In the genomic region with DNA sequence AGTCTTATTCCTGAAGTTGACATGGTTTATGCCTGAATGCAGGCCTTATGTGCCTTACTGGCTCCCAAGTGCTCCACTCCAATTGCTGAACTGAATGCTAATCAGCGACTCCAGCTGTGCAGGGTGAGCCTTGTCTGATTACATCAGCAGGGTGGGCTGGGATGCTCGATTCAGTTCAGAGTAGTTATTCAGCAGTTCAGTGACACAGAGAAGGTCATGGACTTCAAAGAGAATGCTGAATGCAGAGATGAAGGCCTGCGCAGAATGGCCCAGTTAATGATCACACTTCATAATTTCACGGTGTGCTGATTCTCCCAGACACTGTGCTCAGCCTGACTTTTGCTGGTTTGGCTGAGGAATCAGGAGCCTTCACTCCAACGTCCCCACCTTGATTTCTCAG, we compare ENCODE assay signal across 1 cellular context.
TF ChIP-seq lines count a peak whose summit lies in the region.

No MANE protein-coding gene starts in this region.

TF ChIP-seq in H1, 55 proteins besides CTCF, POLR2A, EP300 and RAD21 (continued from another document):
- TF ChIP-seq ASH2L (IDR thresholded peaks at IDR 0.05; ENCODE audit: low read length) (no peak), SRF (IDR thresholded peaks at IDR 0.05; ENCODE audit: low read depth, low read length) (no peak), HDAC6 (IDR thresholded peaks at IDR 0.05; ENCODE audit: low read depth, low read length) (no peak), CTBP2 (IDR thresholded peaks at IDR 0.05; ENCODE audit: borderline replicate concordance, insufficient read depth, insufficient read length, low read length) (no peak), FOSL1 (IDR thresholded peaks at IDR 0.05; ENCODE audit: insufficient read depth, low read depth, low read length) (no peak)
- TF ChIP-seq, protein P1, sequence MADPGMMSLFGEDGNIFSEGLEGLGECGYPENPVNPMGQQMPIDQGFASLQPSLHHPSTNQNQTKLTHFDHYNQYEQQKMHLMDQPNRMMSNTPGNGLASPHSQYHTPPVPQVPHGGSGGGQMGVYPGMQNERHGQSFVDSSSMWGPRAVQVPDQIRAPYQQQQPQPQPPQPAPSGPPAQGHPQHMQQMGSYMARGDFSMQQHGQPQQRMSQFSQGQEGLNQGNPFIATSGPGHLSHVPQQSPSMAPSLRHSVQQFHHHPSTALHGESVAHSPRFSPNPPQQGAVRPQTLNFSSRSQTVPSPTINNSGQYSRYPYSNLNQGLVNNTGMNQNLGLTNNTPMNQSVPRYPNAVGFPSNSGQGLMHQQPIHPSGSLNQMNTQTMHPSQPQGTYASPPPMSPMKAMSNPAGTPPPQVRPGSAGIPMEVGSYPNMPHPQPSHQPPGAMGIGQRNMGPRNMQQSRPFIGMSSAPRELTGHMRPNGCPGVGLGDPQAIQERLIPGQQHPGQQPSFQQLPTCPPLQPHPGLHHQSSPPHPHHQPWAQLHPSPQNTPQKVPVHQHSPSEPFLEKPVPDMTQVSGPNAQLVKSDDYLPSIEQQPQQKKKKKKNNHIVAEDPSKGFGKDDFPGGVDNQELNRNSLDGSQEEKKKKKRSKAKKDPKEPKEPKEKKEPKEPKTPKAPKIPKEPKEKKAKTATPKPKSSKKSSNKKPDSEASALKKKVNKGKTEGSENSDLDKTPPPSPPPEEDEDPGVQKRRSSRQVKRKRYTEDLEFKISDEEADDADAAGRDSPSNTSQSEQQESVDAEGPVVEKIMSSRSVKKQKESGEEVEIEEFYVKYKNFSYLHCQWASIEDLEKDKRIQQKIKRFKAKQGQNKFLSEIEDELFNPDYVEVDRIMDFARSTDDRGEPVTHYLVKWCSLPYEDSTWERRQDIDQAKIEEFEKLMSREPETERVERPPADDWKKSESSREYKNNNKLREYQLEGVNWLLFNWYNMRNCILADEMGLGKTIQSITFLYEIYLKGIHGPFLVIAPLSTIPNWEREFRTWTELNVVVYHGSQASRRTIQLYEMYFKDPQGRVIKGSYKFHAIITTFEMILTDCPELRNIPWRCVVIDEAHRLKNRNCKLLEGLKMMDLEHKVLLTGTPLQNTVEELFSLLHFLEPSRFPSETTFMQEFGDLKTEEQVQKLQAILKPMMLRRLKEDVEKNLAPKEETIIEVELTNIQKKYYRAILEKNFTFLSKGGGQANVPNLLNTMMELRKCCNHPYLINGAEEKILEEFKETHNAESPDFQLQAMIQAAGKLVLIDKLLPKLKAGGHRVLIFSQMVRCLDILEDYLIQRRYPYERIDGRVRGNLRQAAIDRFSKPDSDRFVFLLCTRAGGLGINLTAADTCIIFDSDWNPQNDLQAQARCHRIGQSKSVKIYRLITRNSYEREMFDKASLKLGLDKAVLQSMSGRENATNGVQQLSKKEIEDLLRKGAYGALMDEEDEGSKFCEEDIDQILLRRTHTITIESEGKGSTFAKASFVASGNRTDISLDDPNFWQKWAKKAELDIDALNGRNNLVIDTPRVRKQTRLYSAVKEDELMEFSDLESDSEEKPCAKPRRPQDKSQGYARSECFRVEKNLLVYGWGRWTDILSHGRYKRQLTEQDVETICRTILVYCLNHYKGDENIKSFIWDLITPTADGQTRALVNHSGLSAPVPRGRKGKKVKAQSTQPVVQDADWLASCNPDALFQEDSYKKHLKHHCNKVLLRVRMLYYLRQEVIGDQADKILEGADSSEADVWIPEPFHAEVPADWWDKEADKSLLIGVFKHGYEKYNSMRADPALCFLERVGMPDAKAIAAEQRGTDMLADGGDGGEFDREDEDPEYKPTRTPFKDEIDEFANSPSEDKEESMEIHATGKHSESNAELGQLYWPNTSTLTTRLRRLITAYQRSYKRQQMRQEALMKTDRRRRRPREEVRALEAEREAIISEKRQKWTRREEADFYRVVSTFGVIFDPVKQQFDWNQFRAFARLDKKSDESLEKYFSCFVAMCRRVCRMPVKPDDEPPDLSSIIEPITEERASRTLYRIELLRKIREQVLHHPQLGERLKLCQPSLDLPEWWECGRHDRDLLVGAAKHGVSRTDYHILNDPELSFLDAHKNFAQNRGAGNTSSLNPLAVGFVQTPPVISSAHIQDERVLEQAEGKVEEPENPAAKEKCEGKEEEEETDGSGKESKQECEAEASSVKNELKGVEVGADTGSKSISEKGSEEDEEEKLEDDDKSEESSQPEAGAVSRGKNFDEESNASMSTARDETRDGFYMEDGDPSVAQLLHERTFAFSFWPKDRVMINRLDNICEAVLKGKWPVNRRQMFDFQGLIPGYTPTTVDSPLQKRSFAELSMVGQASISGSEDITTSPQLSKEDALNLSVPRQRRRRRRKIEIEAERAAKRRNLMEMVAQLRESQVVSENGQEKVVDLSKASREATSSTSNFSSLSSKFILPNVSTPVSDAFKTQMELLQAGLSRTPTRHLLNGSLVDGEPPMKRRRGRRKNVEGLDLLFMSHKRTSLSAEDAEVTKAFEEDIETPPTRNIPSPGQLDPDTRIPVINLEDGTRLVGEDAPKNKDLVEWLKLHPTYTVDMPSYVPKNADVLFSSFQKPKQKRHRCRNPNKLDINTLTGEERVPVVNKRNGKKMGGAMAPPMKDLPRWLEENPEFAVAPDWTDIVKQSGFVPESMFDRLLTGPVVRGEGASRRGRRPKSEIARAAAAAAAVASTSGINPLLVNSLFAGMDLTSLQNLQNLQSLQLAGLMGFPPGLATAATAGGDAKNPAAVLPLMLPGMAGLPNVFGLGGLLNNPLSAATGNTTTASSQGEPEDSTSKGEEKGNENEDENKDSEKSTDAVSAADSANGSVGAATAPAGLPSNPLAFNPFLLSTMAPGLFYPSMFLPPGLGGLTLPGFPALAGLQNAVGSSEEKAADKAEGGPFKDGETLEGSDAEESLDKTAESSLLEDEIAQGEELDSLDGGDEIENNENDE (IDR thresholded peaks at IDR 0.05; ENCODE audit: insufficient replicate concordance, low read length) = no peak
